Comparison of ENCODE assay signal across 2 cellular contexts in the genomic region with DNA sequence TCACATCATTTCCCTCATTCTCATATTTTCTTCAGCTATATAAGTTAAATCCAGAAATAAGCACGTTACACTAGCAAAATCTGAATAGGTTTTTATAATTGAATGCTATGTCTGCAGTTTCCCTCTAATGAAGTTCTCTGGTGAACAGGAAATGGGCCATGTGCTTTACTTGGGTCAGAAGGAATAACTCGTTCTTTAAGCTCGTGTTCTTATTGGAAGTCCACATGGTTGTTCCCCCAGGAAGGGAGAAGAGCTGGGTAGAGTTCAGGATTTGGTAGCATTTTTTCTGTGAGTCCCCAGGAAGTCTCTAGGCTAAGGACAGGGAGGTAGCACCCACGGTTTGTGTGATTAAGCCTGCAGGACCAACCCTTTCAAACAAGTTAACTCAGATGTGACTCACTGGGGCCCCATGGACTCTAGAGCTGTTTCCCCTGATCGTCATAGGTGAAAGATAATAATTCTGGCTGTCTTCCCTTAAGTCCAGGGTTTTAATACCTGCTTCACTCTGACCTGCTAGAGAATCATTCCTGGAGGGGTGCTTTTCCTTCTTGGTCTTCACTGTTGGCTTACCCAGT.
TF ChIP-seq lines count a peak whose summit lies in the region.

No MANE protein-coding gene starts in this region.

TF ChIP-seq in A549, 52 proteins besides CTCF, POLR2A, EP300 and RAD21 (continued from another document):
- TF ChIP-seq, protein P1, sequence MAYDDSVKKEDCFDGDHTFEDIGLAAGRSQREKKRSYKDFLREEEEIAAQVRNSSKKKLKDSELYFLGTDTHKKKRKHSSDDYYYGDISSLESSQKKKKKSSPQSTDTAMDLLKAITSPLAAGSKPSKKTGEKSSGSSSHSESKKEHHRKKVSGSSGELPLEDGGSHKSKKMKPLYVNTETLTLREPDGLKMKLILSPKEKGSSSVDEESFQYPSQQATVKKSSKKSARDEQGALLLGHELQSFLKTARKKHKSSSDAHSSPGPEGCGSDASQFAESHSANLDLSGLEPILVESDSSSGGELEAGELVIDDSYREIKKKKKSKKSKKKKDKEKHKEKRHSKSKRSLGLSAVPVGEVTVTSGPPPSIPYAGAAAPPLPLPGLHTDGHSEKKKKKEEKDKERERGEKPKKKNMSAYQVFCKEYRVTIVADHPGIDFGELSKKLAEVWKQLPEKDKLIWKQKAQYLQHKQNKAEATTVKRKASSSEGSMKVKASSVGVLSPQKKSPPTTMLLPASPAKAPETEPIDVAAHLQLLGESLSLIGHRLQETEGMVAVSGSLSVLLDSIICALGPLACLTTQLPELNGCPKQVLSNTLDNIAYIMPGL (CRISPR knock-in tag; IDR thresholded peaks at IDR 0.05; ENCODE audit: borderline replicate concordance), result no peak
- TF ChIP-seq HOXB13 (CRISPR knock-in tag; IDR thresholded peaks at IDR 0.05; ENCODE audit: low read depth) (no peak), ELK1 (IDR thresholded peaks at IDR 0.05; ENCODE audit: low read depth, low read length) (no peak), FOXS1 (CRISPR knock-in tag; IDR thresholded peaks at IDR 0.05) (no peak), JUNB (IDR thresholded peaks at IDR 0.05) (no peak), USF2 (IDR thresholded peaks at IDR 0.05) (no peak), CHD4 (IDR thresholded peaks at IDR 0.05; ENCODE audit: borderline replicate concordance) (no peak), MAZ (IDR thresholded peaks at IDR 0.05; ENCODE audit: borderline replicate concordance, low read depth, low read length) (no peak), PHF8 (IDR thresholded peaks at IDR 0.05; ENCODE audit: borderline replicate concordance, low read depth) (no peak), SREBF2 (IDR thresholded peaks at IDR 0.05) (no peak), TP53 (CRISPR knock-in tag; IDR thresholded peaks at IDR 0.05) (no peak), CBX8 (IDR thresholded peaks at IDR 0.05) (no peak), EHMT2 (IDR thresholded peaks at IDR 0.05; ENCODE audit: low read depth) (no peak), RCOR1 (IDR thresholded peaks at IDR 0.05; ENCODE audit: low read depth, low read length) (no peak), NPAS2 (CRISPR knock-in tag; IDR thresholded peaks at IDR 0.05; ENCODE audit: borderline replicate concordance) (no peak), KDM1A (IDR thresholded peaks at IDR 0.05; ENCODE audit: low read depth) (no peak), CEBPB (IDR thresholded peaks at IDR 0.05) (no peak), HOXA7 (CRISPR knock-in tag; IDR thresholded peaks at IDR 0.05) (0 out of 2 replicates have a peak, but pooled peaks have one; percentile 72), HDAC2 (IDR thresholded peaks at IDR 0.05) (no peak), POLR2AphosphoS2 (conservative IDR thresholded peaks at IDR 0.05; ENCODE audit: low read length) (no peak), ZSCAN20 (CRISPR knock-in tag; IDR thresholded peaks at IDR 0.05) (no peak), EHF (CRISPR knock-in tag; IDR thresholded peaks at IDR 0.05) (no peak), HEYL (CRISPR knock-in tag; IDR thresholded peaks at IDR 0.05) (no peak), JUN (IDR thresholded peaks at IDR 0.05) (0 out of 5 replicates have a peak, but pooled peaks of 1 of the 2 experiments have one; percentile 16), SMC3 (IDR thresholded peaks at IDR 0.05) (no peak), HOXB5 (CRISPR knock-in tag; IDR thresholded peaks at IDR 0.05) (0 out of 2 replicates have a peak, but pooled peaks have one; percentile 15), NR3C1 (IDR thresholded peaks at IDR 0.05) (no peak), CHD2 (IDR thresholded peaks at IDR 0.05; ENCODE audit: low read length, partially characterized antibody) (no peak), MAFK (IDR thresholded peaks at IDR 0.05; ENCODE audit: partially characterized antibody) (no peak), ESRRA (IDR thresholded peaks at IDR 0.05; ENCODE audit: borderline replicate concordance, low read length) (no peak), TFCP2L1 (CRISPR knock-in tag; IDR thresholded peaks at IDR 0.05) (no peak), CBX2 (IDR thresholded peaks at IDR 0.05; ENCODE audit: borderline replicate concordance, low read depth) (no peak), MYC (IDR thresholded peaks at IDR 0.05; ENCODE audit: borderline replicate concordance, low read length) (0 out of 2 replicates have a peak, but pooled peaks have one; percentile 34)
- TF ChIP-seq, protein P2, sequence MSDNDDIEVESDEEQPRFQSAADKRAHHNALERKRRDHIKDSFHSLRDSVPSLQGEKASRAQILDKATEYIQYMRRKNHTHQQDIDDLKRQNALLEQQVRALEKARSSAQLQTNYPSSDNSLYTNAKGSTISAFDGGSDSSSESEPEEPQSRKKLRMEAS (IDR thresholded peaks at IDR 0.05), result peak; percentile 70
- TF ChIP-seq, protein P3, sequence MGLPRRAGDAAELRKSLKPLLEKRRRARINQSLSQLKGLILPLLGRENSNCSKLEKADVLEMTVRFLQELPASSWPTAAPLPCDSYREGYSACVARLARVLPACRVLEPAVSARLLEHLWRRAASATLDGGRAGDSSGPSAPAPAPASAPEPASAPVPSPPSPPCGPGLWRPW (IDR thresholded peaks at IDR 0.05), result no peak
- TF ChIP-seq, protein P4, sequence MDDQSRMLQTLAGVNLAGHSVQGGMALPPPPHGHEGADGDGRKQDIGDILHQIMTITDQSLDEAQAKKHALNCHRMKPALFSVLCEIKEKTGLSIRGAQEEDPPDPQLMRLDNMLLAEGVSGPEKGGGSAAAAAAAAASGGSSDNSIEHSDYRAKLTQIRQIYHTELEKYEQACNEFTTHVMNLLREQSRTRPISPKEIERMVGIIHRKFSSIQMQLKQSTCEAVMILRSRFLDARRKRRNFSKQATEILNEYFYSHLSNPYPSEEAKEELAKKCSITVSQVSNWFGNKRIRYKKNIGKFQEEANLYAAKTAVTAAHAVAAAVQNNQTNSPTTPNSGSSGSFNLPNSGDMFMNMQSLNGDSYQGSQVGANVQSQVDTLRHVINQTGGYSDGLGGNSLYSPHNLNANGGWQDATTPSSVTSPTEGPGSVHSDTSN (IDR thresholded peaks at IDR 0.05), result no peak

TF ChIP-seq in Ishikawa, 13 proteins besides CTCF, POLR2A, EP300 and RAD21 (continued from another document):
- TF ChIP-seq, protein P5, sequence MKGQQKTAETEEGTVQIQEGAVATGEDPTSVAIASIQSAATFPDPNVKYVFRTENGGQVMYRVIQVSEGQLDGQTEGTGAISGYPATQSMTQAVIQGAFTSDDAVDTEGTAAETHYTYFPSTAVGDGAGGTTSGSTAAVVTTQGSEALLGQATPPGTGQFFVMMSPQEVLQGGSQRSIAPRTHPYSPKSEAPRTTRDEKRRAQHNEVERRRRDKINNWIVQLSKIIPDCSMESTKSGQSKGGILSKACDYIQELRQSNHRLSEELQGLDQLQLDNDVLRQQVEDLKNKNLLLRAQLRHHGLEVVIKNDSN (IDR thresholded peaks at IDR 0.05), result no peak
- TF ChIP-seq, protein P2 (IDR thresholded peaks at IDR 0.05), result peak; percentile 45; the same call in 1 of the 2 replicates
- no peak for TF ChIP-seq YY1 (IDR thresholded peaks at IDR 0.05; ENCODE audit: low read depth)
